ENCODE assay signal across 20 cellular contexts in genomic region chr3:127709320-127710060, GRCh38. TPM values are rescaled to one million over a fixed set of nuclear protein-coding genes. Genes with fewer than 3 reads are reported as not detected.
DNase-seq lines count a peak whose midpoint lies in the region; ATAC-seq and TF ChIP-seq lines count a peak whose summit lies in the region.
"Had no signal": no experiment of that assay in that cellular context is flagged by ENCODE, and none has a peak within 500 bp of the region (broad histone marks: within the 10 kb centered on the region; RNA-seq: fewer than 3 reads in every experiment).

No MANE protein-coding gene starts in this region.

- no peaks in the 10 kb centered on the region for H3K27me3 Mint-ChIP-seq in chondrocyte (ENCODE audit: low read depth)

- no peak overlapping the region for H3K4me3 Mint-ChIP-seq in chondrocyte (ENCODE audit: unreplicated experiment)

- H3K9ac ChIP-seq in GM23248 (no peak overlapping the region), stomach smooth muscle (ENCODE audit: low read length in 2 of 2) (peak overlapping the region in 1 of 2 donors; percentile 36)
- H3K9ac ChIP-seq: SK-N-SH had no signal

- no peaks in the 10 kb centered on the region for H3K4me1 ChIP-seq in GM23248 (ENCODE audit: insufficient read depth)
- H3K4me1 ChIP-seq in stomach smooth muscle (ENCODE audit: control insufficient read depth, insufficient read depth, low read length) = peaks cover 61% of the 10 kb centered on the region
- H3K4me1 ChIP-seq: BE2C had no signal

- H3K4me2 ChIP-seq in GM23248 (ENCODE audit: unreplicated experiment) = no peak overlapping the region
- H3K4me2 ChIP-seq: SK-N-SH had no signal

- H3K27me3 ChIP-seq in GM23248 (replicated peaks; ENCODE audit: insufficient read depth) (no peaks in the 10 kb centered on the region), stomach smooth muscle (ENCODE audit: control insufficient read depth in 1 of 2, insufficient read depth in 2 of 2, low read length in 2 of 2) (no peaks in the 10 kb centered on the region)
- H3K27me3 ChIP-seq: BE2C had no signal

- H3K27ac Mint-ChIP-seq in chondrocyte (ENCODE audit: unreplicated experiment) = no peak overlapping the region
- H3K27ac Mint-ChIP-seq: activated T-helper 2 cell treated with anti-CD3 and anti-CD28 coated beads, Interferon-gamma antibody, Interleukin-2, Interleukin-4, amounts not matched to agents 10 μg/mL and 5 μg/mL and 100 μg/mL, durations not matched to agents 14 hours and 24 hours and 36 hours had no signal

- WGBS in GM23248 (ENCODE audit: low coverage in 1 of 2, low lambda C conversion rate in 2 of 2, missing lambda C conversion rate in 2 of 2), 2 experiments = 92 to 95% methylated on average over 3 of the region's 3 CpGs

- H3K9me3 ChIP-seq in GM23248 (ENCODE audit: low read depth) (no peaks in the 10 kb centered on the region), stomach smooth muscle (ENCODE audit: control insufficient read depth in 2 of 2, low read length in 2 of 2) (no peaks in the 10 kb centered on the region)
- H3K9me3 ChIP-seq: BE2C, SK-N-SH had no signal

- H3K27ac ChIP-seq in GM23248 = no peak overlapping the region
- H3K27ac ChIP-seq in stomach smooth muscle (ENCODE audit: low read length) = peak overlapping the region; percentile 75

- in situ Hi-C loops in GM23248 (cut with MboI) (no loop called here), astrocyte of the spinal cord (cut with HindIII; ENCODE audit: low sequenced_read_pairs) (no loop called here)

- no peaks in the 10 kb centered on the region for H3F3A ChIP-seq in GM23248 (ENCODE audit: insufficient read depth)

- no peaks in the 10 kb centered on the region for H3K9me2 ChIP-seq in GM23248 (ENCODE audit: insufficient read depth)
- H3K9me2 ChIP-seq: SK-N-SH had no signal

- H4K20me1 ChIP-seq in GM23248 (ENCODE audit: insufficient read depth) = no peaks in the 10 kb centered on the region

- H3K36me3 ChIP-seq in GM23248 (ENCODE audit: low read depth) (peaks cover 10% of the 10 kb centered on the region; the same call in 1 of the 2 replicates), stomach smooth muscle (ENCODE audit: control insufficient read depth in 2 of 2, insufficient read depth in 2 of 2, low read length in 2 of 2) (peaks cover 0 to 4% of the 10 kb centered on the region in 2 donors)
- H3K36me3 ChIP-seq: BE2C had no signal

- no peak for ATAC-seq in left lobe of liver
- no peak for ATAC-seq in HG03108 (IDR thresholded peaks at IDR 0.05; ENCODE audit: unreplicated experiment)
- no peak for ATAC-seq in GM19023 (IDR thresholded peaks at IDR 0.05; ENCODE audit: unreplicated experiment)
- ATAC-seq: Panc1 had no signal

- peaks cover 8% of the 10 kb centered on the region for H3K36me3 Mint-ChIP-seq in chondrocyte (ENCODE audit: low read depth)

- H3K4me3 ChIP-seq in GM23248 (no peak overlapping the region), astrocyte of the spinal cord (ENCODE audit: low read depth, low read length) (no peak overlapping the region), stomach smooth muscle (ENCODE audit: low read length in 2 of 2) (no peak overlapping the region)

- no peaks in the 10 kb centered on the region for H3K9me3 Mint-ChIP-seq in chondrocyte (ENCODE audit: low read depth)
- H3K9me3 Mint-ChIP-seq: activated T-helper 2 cell treated with anti-CD3 and anti-CD28 coated beads, Interferon-gamma antibody, Interleukin-2, Interleukin-4, amounts not matched to agents 10 μg/mL and 5 μg/mL and 100 μg/mL, durations not matched to agents 14 hours and 24 hours and 36 hours had no signal

- DNase-seq in GM23248 (peak; percentile 28), astrocyte of the spinal cord (ENCODE audit: low read depth, low spot score) (peak; percentile 28), left lobe of liver (ENCODE audit: low spot score) (peak; percentile 8), iPS-NIHi7 (ENCODE audit: extremely low spot score) (no peak), chondrocyte (ENCODE audit: low spot score) (no peak)
- DNase-seq: activated CD4-positive, CD25-positive, alpha-beta regulatory T cell treated with anti-CD3 and anti-CD28 coated beads, Interleukin-2, amount 50 U/mL, for 72 hours; amygdala; BE2C; Calu3; GDM1; NCI-H2227 treated with DMSO at 0.1 percent for 48 hours; SK-N-SH; small intestine; stimulated activated CD4-positive, alpha-beta T cell treated with anti-CD3 and anti-CD28 coated beads, Interleukin-4, amount 100 ng/mL, for 24 hours; T1000 had no signal

- TF ChIP-seq CTCF in astrocyte of the spinal cord (IDR thresholded peaks at IDR 0.05; ENCODE audit: low read depth, low read length) (no peak), chondrocyte (IDR thresholded peaks at IDR 0.05) (no peak)

- no peak overlapping the region for H2AFZ ChIP-seq in GM23248

- H3K79me2 ChIP-seq in GM23248 (ENCODE audit: insufficient read depth) = no peaks in the 10 kb centered on the region; the same call in 1 of the 2 replicates

- peaks cover 42% of the 10 kb centered on the region for H3K4me1 Mint-ChIP-seq in chondrocyte (ENCODE audit: low read depth)

RNA-seq across cellular contexts. Expression of gene ABTB1, which starts 36.7 kb away (rescaled TPM):
- total RNA-seq in GM23248 (2014; rRNA removed; shearing (Covaris generic)) = 7.8 and 8.9 TPM in 2 replicates
- 20.4 and 20.9 TPM in 2 replicates for polyA plus RNA-seq in GM23248 (2016; fragmentation: Nextera tagmentation; extraction: Ambion mirVana)
- 16.3 TPM for total RNA-seq in left lobe of liver
- total RNA-seq in chondrocyte = 18.1 to 27.2 TPM (median 26.7 TPM) in 3 replicates

Comparison
In these comparisons a context has a peak if more than half of its experiments do, and no peak if none do; other contexts are left out.
1. DNase-seq: peak in GM23248 (single experiment), astrocyte of the spinal cord (single experiment) and left lobe of liver (single experiment); none in iPS-NIHi7 (single experiment) and chondrocyte (single experiment).